In genomic region chr1:10712568-10712967, GRCh38 we compare ENCODE assay signal across 1 cellular context.
TF ChIP-seq lines count a peak whose summit lies in the region.

No MANE protein-coding gene starts in this region.

TF ChIP-seq in HEK293, 187 proteins besides CTCF, POLR2A, EP300 and RAD21 (continued from another document):
- 0 out of 2 replicates have a peak, but pooled peaks have one; percentile 27 for TF ChIP-seq PRDM10 (tag by site-specific recombination; IDR thresholded peaks at IDR 0.05)
- no peak for TF ChIP-seq ZNF221 (tag by site-specific recombination; IDR thresholded peaks at IDR 0.05; ENCODE audit: borderline replicate concordance)
TF ChIP-seq in HEK293: peak in this region for 1.
